ENCODE assay signal across 1 cellular context in the genomic region with DNA sequence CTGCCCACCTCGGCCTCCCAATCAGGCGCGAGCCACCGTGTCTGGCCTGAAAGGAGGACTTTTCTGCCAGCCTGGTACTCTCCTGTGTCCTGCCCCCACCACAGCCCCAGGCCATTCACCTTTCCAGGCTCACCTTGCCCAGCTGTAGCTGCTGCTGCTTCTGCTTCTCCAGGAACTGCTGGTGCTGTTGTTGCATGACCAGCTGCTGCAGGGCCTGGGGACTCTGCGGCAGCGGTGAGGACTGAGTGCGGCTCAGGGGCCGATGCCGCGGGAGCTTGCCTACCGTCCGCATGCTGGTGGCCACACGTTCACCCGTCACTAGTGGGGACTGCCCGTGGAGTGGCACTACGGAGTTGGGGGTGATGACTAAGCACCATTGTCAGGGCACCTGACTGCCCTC.
A peak's percentile ranks its signal among the peaks of the same experiment; 100 is the strongest.
TF ChIP-seq lines count a peak whose summit lies in the region.

No MANE protein-coding gene starts in this region.

TF ChIP-seq in K562, 482 proteins besides CTCF, POLR2A, EP300 and RAD21:
- peak; percentile 50; the same call in 1 of the 2 replicates for TF ChIP-seq POLR2G (IDR thresholded peaks at IDR 0.05; ENCODE audit: low read depth, low read length)
- no peak for TF ChIP-seq DPF2 (IDR thresholded peaks at IDR 0.05)
